Comparison of ENCODE assay signal across 17 cellular contexts in the genomic region with DNA sequence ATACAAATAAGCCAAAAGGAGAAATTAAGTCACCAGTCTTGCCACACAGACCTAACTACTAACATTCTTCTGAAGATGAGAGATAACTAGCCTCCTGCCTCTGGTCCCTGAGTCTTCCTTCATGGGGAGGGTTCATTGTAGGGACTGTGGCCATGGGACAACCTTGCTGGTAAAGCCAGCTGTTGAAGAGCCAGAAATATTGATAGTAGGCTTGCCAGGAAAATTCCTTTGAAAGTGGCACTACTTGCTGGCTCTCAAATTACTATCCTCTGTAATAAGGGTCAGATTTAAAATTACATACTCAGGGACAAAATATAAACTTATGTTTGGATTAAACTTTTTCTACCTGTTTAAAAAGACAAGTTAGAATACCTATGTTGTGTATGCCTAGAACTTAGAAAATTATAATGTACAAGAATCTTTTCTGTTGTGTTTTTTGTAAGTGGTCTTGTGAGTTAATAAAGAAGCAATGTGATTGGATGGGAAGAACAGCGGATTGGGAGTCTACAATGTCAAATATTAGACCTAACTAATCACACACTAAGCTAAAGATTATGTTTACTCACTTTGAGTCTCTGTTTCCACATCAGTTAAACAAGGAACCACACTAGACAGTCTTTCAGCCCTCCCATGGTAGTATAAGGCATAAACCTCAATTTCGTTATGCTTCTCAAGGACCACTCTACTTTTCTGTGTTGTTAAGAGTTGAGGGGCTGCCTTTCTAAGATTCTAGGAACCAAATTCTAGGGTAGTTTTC.
DNase-seq lines count a peak whose midpoint lies in the region; TF ChIP-seq lines count a peak whose summit lies in the region.
"Had no signal": no experiment of that assay in that cellular context is flagged by ENCODE, and none has a peak within 500 bp of the region (broad histone marks: within the 10 kb centered on the region; RNA-seq: fewer than 3 reads in every experiment).

No MANE protein-coding gene starts in this region.

- DNase-seq in SIG-M5 treated with dmso at 0.1 percent for 504 hours (lab: John Stamatoyannopoulos, UW; ENCODE audit: unreplicated experiment) (peak; percentile 91), hepatocyte (ENCODE audit: low spot score) (no peak), MCF 10A (ENCODE audit: unreplicated experiment) (no peak), HT-29 (ENCODE audit: low spot score) (no peak)
- no peak for DNase-seq in activated T-helper 2 cell treated with anti-CD3 and anti-CD28 coated beads, Interferon-gamma antibody, Interleukin-2, Interleukin-4, amounts not matched to agents 10 μg/mL and 5 μg/mL and 100 μg/mL, durations not matched to agents 14 hours and 24 hours and 36 hours (ENCODE audit: low spot score)
- no peak for DNase-seq in central memory CD4-positive, alpha-beta T cell
- DNase-seq: activated naive CD4-positive, alpha-beta T cell; body of pancreas; DMS 273 treated with DMSO at 0.1 percent for 48 hours; heart right ventricle; kidney glomerular epithelial cell; mucosa of descending colon; NCI-H526 treated with DMSO at 0.1 percent for 48 hours; stimulated activated CD4-positive, alpha-beta T cell treated with anti-CD3 and anti-CD28 coated beads, Interleukin-4, amount 100 ng/mL, for 4 hours; T-cell had no signal

- no peaks in the 10 kb centered on the region for H3K27me3 Mint-ChIP-seq in activated T-helper 2 cell treated with anti-CD3 and anti-CD28 coated beads, Interferon-gamma antibody, Interleukin-2, Interleukin-4, amounts not matched to agents 10 μg/mL and 5 μg/mL and 100 μg/mL, durations not matched to agents 14 hours and 24 hours and 36 hours (ENCODE audit: low read depth)
- H3K27me3 Mint-ChIP-seq in MCF 10A (ENCODE audit: insufficient read depth, unreplicated experiment) = no peaks in the 10 kb centered on the region
- H3K27me3 Mint-ChIP-seq: T-cell had no signal

- H3K9me2 ChIP-seq in hepatocyte (replicated peaks; ENCODE audit: insufficient read depth) = no peaks in the 10 kb centered on the region

- H3K27ac ChIP-seq in BLaER1 (no peak overlapping the region; the same call in 1 of the 2 replicates), HEK293 (ENCODE audit: extremely low read depth, low read depth, low read length) (no peak overlapping the region), hepatocyte (peak overlapping the region; percentile 14)
- H3K27ac ChIP-seq: body of pancreas, heart right ventricle had no signal

- no TSS peak for BruUV-seq in MCF 10A (replicated peaks; lab: Mats Ljungman, UMichigan)

- peaks cover 35% of the 10 kb centered on the region for H3K36me3 Mint-ChIP-seq in activated T-helper 2 cell treated with anti-CD3 and anti-CD28 coated beads, Interferon-gamma antibody, Interleukin-2, Interleukin-4, amounts not matched to agents 10 μg/mL and 5 μg/mL and 100 μg/mL, durations not matched to agents 14 hours and 24 hours and 36 hours (ENCODE audit: low read depth)
- peaks cover 53% of the 10 kb centered on the region for H3K36me3 Mint-ChIP-seq in MCF 10A (ENCODE audit: insufficient read depth, unreplicated experiment)

- no peaks in the 10 kb centered on the region for H3K9me3 Mint-ChIP-seq in activated T-helper 2 cell treated with anti-CD3 and anti-CD28 coated beads, Interferon-gamma antibody, Interleukin-2, Interleukin-4, amounts not matched to agents 10 μg/mL and 5 μg/mL and 100 μg/mL, durations not matched to agents 14 hours and 24 hours and 36 hours
- no peaks in the 10 kb centered on the region for H3K9me3 Mint-ChIP-seq in MCF 10A (ENCODE audit: unreplicated experiment)
- H3K9me3 Mint-ChIP-seq: T-cell had no signal

- H3K4me3 ChIP-seq in BLaER1 (no peak overlapping the region), HEK293 (ENCODE audit: low read depth, low read length) (no peak overlapping the region), hepatocyte (no peak overlapping the region)
- H3K4me3 ChIP-seq: body of pancreas, heart right ventricle, mucosa of descending colon had no signal

- H3K4me1 Mint-ChIP-seq in activated T-helper 2 cell treated with anti-CD3 and anti-CD28 coated beads, Interferon-gamma antibody, Interleukin-2, Interleukin-4, amounts not matched to agents 10 μg/mL and 5 μg/mL and 100 μg/mL, durations not matched to agents 14 hours and 24 hours and 36 hours (ENCODE audit: low read depth) = peaks cover 16% of the 10 kb centered on the region
- no peaks in the 10 kb centered on the region for H3K4me1 Mint-ChIP-seq in MCF 10A (ENCODE audit: insufficient read depth, unreplicated experiment)

- no peak overlapping the region for H2AFZ ChIP-seq in hepatocyte

- H3K9me3 ChIP-seq in BLaER1 (no peaks in the 10 kb centered on the region), HEK293 (ENCODE audit: control insufficient read depth, insufficient read depth, low read depth, low read length) (no peaks in the 10 kb centered on the region), hepatocyte (ENCODE audit: low read depth) (no peaks in the 10 kb centered on the region)
- H3K9me3 ChIP-seq: body of pancreas, heart right ventricle, mucosa of descending colon had no signal

- CTCF ChIA-PET in HEK293 (lab: Yijun Ruan, JAX) (interaction anchor here (0.5 kb wide), 1 partner anchor 32 kb away, joined by 3 read pairs; no protein-coding TSS in a partner anchor), MCF 10A (lab: Yijun Ruan, JAX) (interaction anchor here (0.6 to 0.7 kb wide), 3 partner anchors 15 to 148 kb away, joined by 3 read pairs; no protein-coding TSS in a partner anchor)

- no peak overlapping the region for H3K9ac ChIP-seq in BLaER1

- intact Hi-C loops in activated T-helper 2 cell treated with anti-CD3 and anti-CD28 coated beads, Interferon-gamma antibody, Interleukin-2, Interleukin-4, amounts not matched to agents 10 μg/mL and 5 μg/mL and 100 μg/mL, durations not matched to agents 14 hours and 24 hours and 36 hours (cut with micrococcal nuclease) = no loop called here
- intact Hi-C loops in MCF 10A (cut with micrococcal nuclease) = no loop called here

- TF ChIP-seq CTCF in HEK293 (tag by site-specific recombination; IDR thresholded peaks at IDR 0.05) (no peak), hepatocyte (IDR thresholded peaks at IDR 0.05; ENCODE audit: poor library complexity) (no peak), MCF 10A (IDR thresholded peaks at IDR 0.05; ENCODE audit: unreplicated experiment) (no peak)

- H3K4me3 Mint-ChIP-seq in activated T-helper 2 cell treated with anti-CD3 and anti-CD28 coated beads, Interferon-gamma antibody, Interleukin-2, Interleukin-4, amounts not matched to agents 10 μg/mL and 5 μg/mL and 100 μg/mL, durations not matched to agents 14 hours and 24 hours and 36 hours (ENCODE audit: low read depth) = no peak overlapping the region
- no peak overlapping the region for H3K4me3 Mint-ChIP-seq in MCF 10A (ENCODE audit: unreplicated experiment)
- H3K4me3 Mint-ChIP-seq: T-cell had no signal

- no peak overlapping the region for H3K27ac Mint-ChIP-seq in activated T-helper 2 cell treated with anti-CD3 and anti-CD28 coated beads, Interferon-gamma antibody, Interleukin-2, Interleukin-4, amounts not matched to agents 10 μg/mL and 5 μg/mL and 100 μg/mL, durations not matched to agents 14 hours and 24 hours and 36 hours
- H3K27ac Mint-ChIP-seq in MCF 10A (ENCODE audit: low read depth, unreplicated experiment) = no peak overlapping the region

- H3K4me1 ChIP-seq in BLaER1 (peaks cover 45% of the 10 kb centered on the region), HEK293 (ENCODE audit: control insufficient read depth, insufficient read depth, low read length) (no peaks in the 10 kb centered on the region), hepatocyte (ENCODE audit: insufficient read depth) (no peaks in the 10 kb centered on the region)
- H3K4me1 ChIP-seq: body of pancreas had no signal

- H4K20me1 ChIP-seq in BLaER1 (no peaks in the 10 kb centered on the region), hepatocyte (ENCODE audit: insufficient read depth, poor library complexity, severe bottlenecking) (no peaks in the 10 kb centered on the region)

- H3K79me2 ChIP-seq in hepatocyte = no peaks in the 10 kb centered on the region

- H3K4me2 ChIP-seq in BLaER1 (peak overlapping the region; percentile 30), hepatocyte (no peak overlapping the region)

- H3K27me3 ChIP-seq in BLaER1 (no peaks in the 10 kb centered on the region), hepatocyte (no peaks in the 10 kb centered on the region)
- H3K27me3 ChIP-seq: body of pancreas, heart right ventricle had no signal

- POLR2A ChIA-PET in HEK293 (lab: Yijun Ruan, JAX) = no interaction called here
- POLR2A ChIA-PET in MCF 10A (lab: Yijun Ruan, JAX) = no interaction called here

- peaks cover 34% of the 10 kb centered on the region for H3K36me3 ChIP-seq in BLaER1
- H3K36me3 ChIP-seq in HEK293 (ENCODE audit: control insufficient read depth in 2 of 2, insufficient read depth in 1 of 2, low read length in 2 of 2) = peaks cover 7 to 35% of the 10 kb centered on the region in 2 experiments; a peak in 2 of 3 replicates
- no peaks in the 10 kb centered on the region for H3K36me3 ChIP-seq in hepatocyte (replicated peaks; ENCODE audit: insufficient read depth, low read depth)

- WGBS in hepatocyte (ENCODE audit: low lambda C conversion rate, missing lambda C conversion rate) = 77% methylated on average over 2 of the region's 2 CpGs

TF ChIP-seq in HEK293, 187 proteins besides CTCF, POLR2A, EP300 and RAD21:
- TF ChIP-seq ZNF837 (tag by site-specific recombination; IDR thresholded peaks at IDR 0.05) (no peak), ZBTB17 (tag by site-specific recombination; IDR thresholded peaks at IDR 0.05) (peak; percentile 41; the same call in 1 of the 2 replicates)
